8 cellular contexts compared by ENCODE assay signal in the genomic region with DNA sequence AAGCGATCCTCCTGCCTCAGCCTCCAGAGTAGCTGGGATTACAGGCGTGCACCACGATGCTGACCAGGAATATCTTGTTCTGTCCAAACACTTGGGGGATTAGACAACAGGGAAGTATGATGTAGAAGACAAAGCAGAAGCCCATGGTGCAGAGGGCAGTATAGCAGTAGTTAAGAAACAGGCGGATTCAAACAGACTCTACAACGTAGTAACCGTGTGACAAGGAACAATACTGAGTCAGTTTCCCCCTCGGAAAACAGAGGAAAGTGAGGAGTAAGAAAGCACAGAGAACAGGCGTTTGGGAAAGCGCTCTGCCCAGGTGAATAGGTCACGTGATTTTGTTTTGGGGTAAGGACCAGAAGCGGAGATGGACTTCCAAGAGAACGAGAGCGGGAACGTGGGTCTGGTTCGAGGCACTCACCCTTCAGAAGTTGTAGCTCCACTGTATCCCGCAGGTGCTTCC. TPM values are rescaled to one million over a fixed set of nuclear protein-coding genes. Genes with fewer than 3 reads are reported as not detected.
DNase-seq lines count a peak whose midpoint lies in the region; ATAC-seq and TF ChIP-seq lines count a peak whose summit lies in the region.

No MANE protein-coding gene starts in this region.

- H2AFZ ChIP-seq in PC-9 (peak overlapping the region; percentile 91), fibroblast of lung (ENCODE audit: low read length) (peak overlapping the region; percentile 89)

- TF ChIP-seq POLR2A in sigmoid colon (IDR thresholded peaks at IDR 0.05) = no peak

- H3K27me3 ChIP-seq in PC-9 (ENCODE audit: insufficient read depth, low read depth) (no peaks in the 10 kb centered on the region), fibroblast of lung (ENCODE audit: control insufficient read depth, insufficient read depth, low read length) (no peaks in the 10 kb centered on the region), sigmoid colon (no peaks in the 10 kb centered on the region)

- TF ChIP-seq CTCF in C4-2B (conservative IDR thresholded peaks at IDR 0.05) (no peak), PC-9 (conservative IDR thresholded peaks at IDR 0.05) (no peak), fibroblast of lung (conservative IDR thresholded peaks at IDR 0.05 in 1 of 2, IDR thresholded peaks at IDR 0.05 in 1 of 2; ENCODE audit: low read depth in 1 of 2, low read length in 2 of 2) (no peak), sigmoid colon (IDR thresholded peaks at IDR 0.05) (no peak)

- H3K9me3 ChIP-seq in PC-9 (ENCODE audit: insufficient read depth, low read depth) (no peaks in the 10 kb centered on the region), fibroblast of lung (ENCODE audit: control insufficient read depth, insufficient read depth, low read depth, low read length) (no peaks in the 10 kb centered on the region), sigmoid colon (no peaks in the 10 kb centered on the region)

- H3K9ac ChIP-seq in fibroblast of lung (ENCODE audit: insufficient read depth, low read length) = peak overlapping the region; percentile 63

- H3K4me2 ChIP-seq in PC-9 (peak overlapping the region; percentile 94), fibroblast of lung (ENCODE audit: extremely low read depth, insufficient read depth, low read length) (peak overlapping the region; percentile 73)

- DNase-seq in PC-9 (peak in 1 of 2 experiments; percentile 50), fibroblast of lung (ENCODE audit: low read depth in 2 of 2) (no peak), sigmoid colon (no peak), OCI-M2 (lab: John Stamatoyannopoulos, UW; ENCODE audit: unreplicated experiment) (no peak), T-helper 9 cell (no peak)
- no peak for DNase-seq in stimulated activated CD4-positive, alpha-beta T cell treated with anti-CD3 and anti-CD28 coated beads, Interleukin-2, amount 100 ng/mL, for 48 hours

- H4K20me1 ChIP-seq in PC-9 (ENCODE audit: insufficient read depth) (no peaks in the 10 kb centered on the region; the same call in 1 of the 2 replicates), fibroblast of lung (ENCODE audit: control insufficient read depth, extremely low read depth, insufficient read depth, low read length) (no peaks in the 10 kb centered on the region)

- H3K79me2 ChIP-seq in PC-9 (ENCODE audit: low read depth) (peaks cover 52% of the 10 kb centered on the region), fibroblast of lung (ENCODE audit: control insufficient read depth, insufficient read depth, low read length) (peaks cover 29% of the 10 kb centered on the region)

- no peak for TF ChIP-seq EP300 in sigmoid colon (IDR thresholded peaks at IDR 0.05)

- no peaks in the 10 kb centered on the region for H3K9me2 ChIP-seq in PC-9 (ENCODE audit: insufficient read depth)

- CTCF ChIA-PET in PC-9 (lab: Charles Lee) = no interaction called here

- H3K36me3 ChIP-seq in PC-9 (ENCODE audit: low read depth) (peaks cover 15% of the 10 kb centered on the region), fibroblast of lung (ENCODE audit: control insufficient read depth, insufficient read depth, low read length) (peaks cover 10% of the 10 kb centered on the region), sigmoid colon (peaks cover 7 to 42% (median 14%) of the 10 kb centered on the region in 4 donors)

- peaks cover 21% of the 10 kb centered on the region for H3K4me1 ChIP-seq in PC-9 (replicated peaks; ENCODE audit: insufficient read depth)
- H3K4me1 ChIP-seq in fibroblast of lung (ENCODE audit: control insufficient read depth, extremely low read depth, insufficient read depth, low read length) = peaks cover 9% of the 10 kb centered on the region
- H3K4me1 ChIP-seq in sigmoid colon = peaks cover 0 to 27% (median 25%) of the 10 kb centered on the region in 4 donors

- peak overlapping the region; percentile 100 for H3K4me3 ChIP-seq in PC-9
- peak overlapping the region; percentile 82 to 89 (median 88) for H3K4me3 ChIP-seq in fibroblast of lung (replicated peaks in 1 of 4; ENCODE audit: control extremely low read depth in 1 of 4, insufficient read depth in 1 of 4, low read depth in 3 of 4, low read length in 4 of 4)
- H3K4me3 ChIP-seq in sigmoid colon = peak overlapping the region; percentile 63 to 97 (median 86)

- TSS peak; percentile 63 for BruUV-seq in PC-9 (replicated peaks; lab: Mats Ljungman, UMichigan)

- peaks cover 4% of the 10 kb centered on the region; the same call in 1 of the 2 replicates for H3F3A ChIP-seq in PC-9 (ENCODE audit: insufficient read depth, low read depth)

- POLR2A ChIA-PET in PC-9 (lab: Charles Lee; ENCODE audit: unreplicated experiment) = no interaction called here

- peak; percentile 20 for ATAC-seq in GM21528 (IDR thresholded peaks at IDR 0.05; ENCODE audit: low FRiP score, unreplicated experiment)

- 2% methylated on average over 16 of the region's 16 CpGs for WGBS in sigmoid colon, 2 donors

- intact Hi-C loops in PC-9 (cut with micrococcal nuclease; ENCODE audit: unreplicated experiment) = loop anchor here (1.0 to 2.0 kb wide), 4 partner anchors 19 to 45 kb away; a partner anchor contains a TSS
- intact Hi-C loops in sigmoid colon (cut with DNase I) = loop anchor here (2.0 to 5.0 kb wide), 2 partner anchors 19 to 45 kb away; a partner anchor contains a TSS

- H3K27ac ChIP-seq in C4-2B (peak overlapping the region; percentile 96), PC-9 (peak overlapping the region; percentile 31; the same call in 1 of the 2 replicates), fibroblast of lung (ENCODE audit: insufficient read depth, low read length) (peak overlapping the region; percentile 21), sigmoid colon (peak overlapping the region; percentile 85 to 90 (median 88))

RNA-seq across cellular contexts. Expression of a gene that starts 0.3 kb away (rescaled TPM):
- total RNA-seq in PC-9 (2021) = 47.6 and 62.1 TPM in 2 replicates
- total RNA-seq in fibroblast of lung = 18.7 and 22.6 TPM in 2 replicates
- polyA plus RNA-seq in fibroblast of lung = 10.4 and 13.7 TPM in 2 replicates
- 26.4 and 31.2 TPM in 2 replicates for polyA plus RNA-seq in fibroblast of lung (2012)
- 24.7 and 36.3 TPM in 2 replicates for polyA minus RNA-seq in fibroblast of lung (ENCODE audit: low replicate concordance)
- 10 to 100 TPM in 1 of 4 donors, 1 to 10 TPM in 3; 7.6 to 14.1 (median 9.1) TPM for total RNA-seq in sigmoid colon
- 10 to 100 TPM; 16.7 to 20.8 (median 18.0) TPM for polyA plus RNA-seq in sigmoid colon

RNA-seq across cellular contexts. Expression of a gene that starts 0.7 kb away (rescaled TPM):
- total RNA-seq in PC-9 (2021) = 81.8 and 89.5 TPM in 2 replicates
- 11.2 and 12.6 TPM in 2 replicates for total RNA-seq in fibroblast of lung
- 18.3 and 18.7 TPM in 2 replicates for polyA plus RNA-seq in fibroblast of lung
- polyA plus RNA-seq in fibroblast of lung (2012) = 25.1 and 27.4 TPM in 2 replicates
- polyA minus RNA-seq in fibroblast of lung (ENCODE audit: low replicate concordance) = 33.6 and 39.6 TPM in 2 replicates
- 10 to 100 TPM; 26.4 to 60.7 (median 29.7) TPM for total RNA-seq in sigmoid colon
- polyA plus RNA-seq in sigmoid colon = 10 to 100 TPM; 58.3 to 80.9 (median 67.0) TPM

RNA-seq across cellular contexts. Expression of a gene that starts 18.4 kb away (rescaled TPM):
- total RNA-seq in PC-9 (2021) = 27.3 and 30.4 TPM in 2 replicates
- total RNA-seq in fibroblast of lung = 11.7 and 11.8 TPM in 2 replicates
- polyA plus RNA-seq in fibroblast of lung = 10.3 and 13.3 TPM in 2 replicates
- polyA plus RNA-seq in fibroblast of lung (2012) = 14.3 and 19.7 TPM in 2 replicates
- polyA minus RNA-seq in fibroblast of lung (ENCODE audit: low replicate concordance) = 45.9 and 48.8 TPM in 2 replicates
- 10 to 100 TPM; 10.7 to 18.0 (median 12.0) TPM for total RNA-seq in sigmoid colon
- polyA plus RNA-seq in sigmoid colon = 10 to 100 TPM in 2 of 3 donors, 1 to 10 TPM in 1; 6.0 to 45.1 (median 14.3) TPM

RNA-seq across cellular contexts. Expression of a gene that starts 45.8 kb away (rescaled TPM):
- total RNA-seq in PC-9 (2021) (70.4 and 86.0 TPM in 2 replicates), fibroblast of lung (35.4 and 35.7 TPM in 2 replicates), sigmoid colon (10 to 100 TPM; 18.0 to 35.7 (median 23.4) TPM)
- polyA plus RNA-seq in fibroblast of lung (46.7 and 62.6 TPM in 2 replicates), sigmoid colon (10 to 100 TPM; 23.4 to 27.3 (median 24.1) TPM)
- 36.9 and 53.1 TPM in 2 replicates for polyA plus RNA-seq in fibroblast of lung (2012)
- 17.8 and 19.4 TPM in 2 replicates for polyA minus RNA-seq in fibroblast of lung (ENCODE audit: low replicate concordance)

RNA-seq across cellular contexts. Expression of a gene that starts 46.1 kb away (rescaled TPM):
- total RNA-seq in PC-9 (2021) (175 and 188 TPM in 2 replicates), fibroblast of lung (96.0 and 118 TPM in 2 replicates), sigmoid colon (100 to 1,000 TPM in 1 of 4 donors, 10 to 100 TPM in 3; 76.0 to 104 (median 86.5) TPM)
- polyA plus RNA-seq in fibroblast of lung (107 and 126 TPM in 2 replicates), sigmoid colon (10 to 100 TPM; 48.1 to 82.7 (median 50.5) TPM)
- 105 and 118 TPM in 2 replicates for polyA plus RNA-seq in fibroblast of lung (2012)
- 33.4 and 48.1 TPM in 2 replicates for polyA minus RNA-seq in fibroblast of lung (ENCODE audit: low replicate concordance)

Comparison
In these comparisons a context has a peak if more than half of its experiments do, and no peak if none do; other contexts are left out.
1. H3K27ac ChIP-seq: peak in every context shown above with its lines; median percentile 96 in C4-2B; 88 in sigmoid colon; 31 in PC-9; 21 in fibroblast of lung.